In the genomic region with DNA sequence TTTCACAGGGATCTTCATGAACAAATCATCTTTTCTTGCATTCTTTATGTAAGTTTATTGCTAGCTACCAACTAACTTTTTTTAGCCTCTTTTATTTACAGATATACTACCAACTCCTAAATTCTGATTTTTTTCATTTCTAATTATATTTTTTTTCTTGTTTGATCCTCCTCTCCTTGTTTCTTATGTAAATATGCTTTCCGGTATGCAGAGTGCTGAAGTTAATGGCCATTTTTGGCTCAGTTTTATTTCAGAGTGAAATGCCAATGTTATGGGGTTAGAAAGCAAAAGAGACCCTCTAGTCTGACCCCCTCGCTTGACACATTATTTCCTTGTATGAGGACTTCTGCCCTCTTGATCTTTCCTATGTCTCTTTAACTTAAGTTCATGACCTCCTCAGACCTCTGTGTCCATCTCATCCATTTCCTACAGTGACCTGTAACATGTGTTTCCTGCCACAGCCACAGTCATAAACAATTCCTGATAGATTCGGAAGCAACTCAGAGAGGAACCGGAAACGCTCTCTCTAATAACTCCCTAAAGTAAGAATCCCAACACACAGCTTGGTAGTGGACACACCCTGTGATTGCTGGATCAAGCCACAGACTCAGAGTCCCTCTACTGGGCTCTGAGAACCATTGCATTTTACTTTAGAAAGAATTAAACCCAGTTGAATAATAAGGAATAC, we compare ENCODE assay signal across 1 cellular context.
TF ChIP-seq lines count a peak whose summit lies in the region.

No MANE protein-coding gene starts in this region.

TF ChIP-seq in SK-N-SH treated with all-trans-retinoic acid at 6 μM for 48 hours, 23 proteins besides CTCF, POLR2A, EP300 and RAD21 (continued from another document):
- TF ChIP-seq, protein P1, sequence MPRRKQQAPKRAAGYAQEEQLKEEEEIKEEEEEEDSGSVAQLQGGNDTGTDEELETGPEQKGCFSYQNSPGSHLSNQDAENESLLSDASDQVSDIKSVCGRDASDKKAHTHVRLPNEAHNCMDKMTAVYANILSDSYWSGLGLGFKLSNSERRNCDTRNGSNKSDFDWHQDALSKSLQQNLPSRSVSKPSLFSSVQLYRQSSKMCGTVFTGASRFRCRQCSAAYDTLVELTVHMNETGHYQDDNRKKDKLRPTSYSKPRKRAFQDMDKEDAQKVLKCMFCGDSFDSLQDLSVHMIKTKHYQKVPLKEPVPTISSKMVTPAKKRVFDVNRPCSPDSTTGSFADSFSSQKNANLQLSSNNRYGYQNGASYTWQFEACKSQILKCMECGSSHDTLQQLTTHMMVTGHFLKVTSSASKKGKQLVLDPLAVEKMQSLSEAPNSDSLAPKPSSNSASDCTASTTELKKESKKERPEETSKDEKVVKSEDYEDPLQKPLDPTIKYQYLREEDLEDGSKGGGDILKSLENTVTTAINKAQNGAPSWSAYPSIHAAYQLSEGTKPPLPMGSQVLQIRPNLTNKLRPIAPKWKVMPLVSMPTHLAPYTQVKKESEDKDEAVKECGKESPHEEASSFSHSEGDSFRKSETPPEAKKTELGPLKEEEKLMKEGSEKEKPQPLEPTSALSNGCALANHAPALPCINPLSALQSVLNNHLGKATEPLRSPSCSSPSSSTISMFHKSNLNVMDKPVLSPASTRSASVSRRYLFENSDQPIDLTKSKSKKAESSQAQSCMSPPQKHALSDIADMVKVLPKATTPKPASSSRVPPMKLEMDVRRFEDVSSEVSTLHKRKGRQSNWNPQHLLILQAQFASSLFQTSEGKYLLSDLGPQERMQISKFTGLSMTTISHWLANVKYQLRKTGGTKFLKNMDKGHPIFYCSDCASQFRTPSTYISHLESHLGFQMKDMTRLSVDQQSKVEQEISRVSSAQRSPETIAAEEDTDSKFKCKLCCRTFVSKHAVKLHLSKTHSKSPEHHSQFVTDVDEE (CRISPR knock-in tag; IDR thresholded peaks at IDR 0.05) = no peak
- TF ChIP-seq ZNF70 (CRISPR knock-in tag; IDR thresholded peaks at IDR 0.05) (no peak), BACH2 (CRISPR knock-in tag; IDR thresholded peaks at IDR 0.05; ENCODE audit: borderline replicate concordance) (no peak), SNAI2 (CRISPR knock-in tag; IDR thresholded peaks at IDR 0.05) (no peak)
- TF ChIP-seq, protein P2, sequence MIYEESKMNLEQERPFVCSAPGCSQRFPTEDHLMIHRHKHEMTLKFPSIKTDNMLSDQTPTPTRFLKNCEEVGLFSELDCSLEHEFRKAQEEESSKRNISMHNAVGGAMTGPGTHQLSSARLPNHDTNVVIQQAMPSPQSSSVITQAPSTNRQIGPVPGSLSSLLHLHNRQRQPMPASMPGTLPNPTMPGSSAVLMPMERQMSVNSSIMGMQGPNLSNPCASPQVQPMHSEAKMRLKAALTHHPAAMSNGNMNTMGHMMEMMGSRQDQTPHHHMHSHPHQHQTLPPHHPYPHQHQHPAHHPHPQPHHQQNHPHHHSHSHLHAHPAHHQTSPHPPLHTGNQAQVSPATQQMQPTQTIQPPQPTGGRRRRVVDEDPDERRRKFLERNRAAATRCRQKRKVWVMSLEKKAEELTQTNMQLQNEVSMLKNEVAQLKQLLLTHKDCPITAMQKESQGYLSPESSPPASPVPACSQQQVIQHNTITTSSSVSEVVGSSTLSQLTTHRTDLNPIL (CRISPR knock-in tag; IDR thresholded peaks at IDR 0.05; ENCODE audit: low read depth) = no peak
- TF ChIP-seq, protein P3, sequence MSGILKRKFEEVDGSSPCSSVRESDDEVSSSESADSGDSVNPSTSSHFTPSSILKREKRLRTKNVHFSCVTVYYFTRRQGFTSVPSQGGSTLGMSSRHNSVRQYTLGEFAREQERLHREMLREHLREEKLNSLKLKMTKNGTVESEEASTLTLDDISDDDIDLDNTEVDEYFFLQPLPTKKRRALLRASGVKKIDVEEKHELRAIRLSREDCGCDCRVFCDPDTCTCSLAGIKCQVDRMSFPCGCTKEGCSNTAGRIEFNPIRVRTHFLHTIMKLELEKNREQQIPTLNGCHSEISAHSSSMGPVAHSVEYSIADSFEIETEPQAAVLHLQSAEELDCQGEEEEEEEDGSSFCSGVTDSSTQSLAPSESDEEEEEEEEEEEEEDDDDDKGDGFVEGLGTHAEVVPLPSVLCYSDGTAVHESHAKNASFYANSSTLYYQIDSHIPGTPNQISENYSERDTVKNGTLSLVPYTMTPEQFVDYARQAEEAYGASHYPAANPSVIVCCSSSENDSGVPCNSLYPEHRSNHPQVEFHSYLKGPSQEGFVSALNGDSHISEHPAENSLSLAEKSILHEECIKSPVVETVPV (CRISPR knock-in tag; IDR thresholded peaks at IDR 0.05) = no peak
